ENCODE assay signal across 8 cellular contexts in genomic region chr13:40770934-40771618, GRCh38. TPM values are rescaled to one million over a fixed set of nuclear protein-coding genes. Genes with fewer than 3 reads are reported as not detected.
A peak's percentile ranks its signal among the peaks of the same experiment; 100 is the strongest.
DNase-seq lines count a peak whose midpoint lies in the region; ATAC-seq and TF ChIP-seq lines count a peak whose summit lies in the region.

TSS of gene MRPS31 (minus strand) at chr13:40771190. CDS start at chr13:40771136, 54 bp downstream.

- TF ChIP-seq CTCF in GM12864 (IDR thresholded peaks at IDR 0.05; ENCODE audit: low read depth, low read length, missing control alignments) = peak; percentile 11
- TF ChIP-seq CTCF in parathyroid adenoma (IDR thresholded peaks at IDR 0.05) = no peak
- peak in 1 of 5 experiments; percentile 19 for TF ChIP-seq CTCF in tibial nerve (IDR thresholded peaks at IDR 0.05)

- peak in 1 of 2 donors; percentile 95 for TF ChIP-seq EP300 in tibial nerve (IDR thresholded peaks at IDR 0.05)

- peak; percentile 37 to 57 for TF ChIP-seq POLR2A in tibial nerve (IDR thresholded peaks at IDR 0.05)

- peak within 1 kb of the TSS; percentile 87 for H2AFZ ChIP-seq in parathyroid adenoma

- H3K36me3 ChIP-seq in parathyroid adenoma (ENCODE audit: control insufficient read depth, insufficient read depth, low read length) (no peaks in the 10 kb centered on the region), tibial nerve (peaks cover 0 to 8% (median 0%) of the 10 kb centered on the region in 3 donors)

- H3K27ac ChIP-seq in parathyroid adenoma (peak within 1 kb of the TSS; percentile 81), tibial nerve (peak within 1 kb of the TSS; percentile 64 to 91 (median 88))

- DNase-seq in GM12864 (ENCODE audit: low read depth) = peak; percentile 91
- DNase-seq in NCI-H1417 (lab: John Stamatoyannopoulos, UW) = peak; percentile 88 to 93 (median 91)
- DNase-seq in SW 1271 (lab: John Stamatoyannopoulos, UW) = peak; percentile 92 to 95
- peak; percentile 90 for DNase-seq in activated naive CD8-positive, alpha-beta T cell treated with anti-CD3 and anti-CD28 coated beads, Interleukin-2, amount 50 U/mL, for 16 hours (ENCODE audit: low read depth, low spot score)
- peak; percentile 97 for DNase-seq in Right ventricle myocardium superior
- peak; percentile 86 to 87 for DNase-seq in tibial nerve (ENCODE audit: low spot score in 2 of 2)

- H3K27me3 ChIP-seq in parathyroid adenoma (ENCODE audit: control insufficient read depth, insufficient read depth, low read length) = no peaks in the 10 kb centered on the region
- no peaks in the 10 kb centered on the region for H3K27me3 ChIP-seq in tibial nerve

- H3K4me1 ChIP-seq in parathyroid adenoma (no peaks in the 10 kb centered on the region), tibial nerve (peaks cover 0 to 17% (median 6%) of the 10 kb centered on the region in 4 donors)

- WGBS in tibial nerve, 2 donors = 0 to 1% methylated on average over 46 to 49 of the region's 52 CpGs

- peaks cover 4% of the 10 kb centered on the region for H3K79me2 ChIP-seq in parathyroid adenoma

- intact Hi-C loops in Right ventricle myocardium superior (cut with DNase I) = no loop called here

- H3K9me3 ChIP-seq in parathyroid adenoma (ENCODE audit: control insufficient read depth, low read length) (no peaks in the 10 kb centered on the region), tibial nerve (no peaks in the 10 kb centered on the region)

- H3K4me2 ChIP-seq in parathyroid adenoma (ENCODE audit: low read length) = peak within 1 kb of the TSS; percentile 73

- peak within 1 kb of the TSS; percentile 79 for H3K4me3 ChIP-seq in GM12864 (ENCODE audit: low read depth, low read length)
- peak within 1 kb of the TSS; percentile 79 for H3K4me3 ChIP-seq in parathyroid adenoma (ENCODE audit: low read depth, low read length)
- H3K4me3 ChIP-seq in tibial nerve = peak within 1 kb of the TSS; percentile 61 to 85 (median 70)

- ATAC-seq in HG02759 (IDR thresholded peaks at IDR 0.05; ENCODE audit: unreplicated experiment) (peak; percentile 98), Right ventricle myocardium superior (ENCODE audit: poor library complexity) (peak; percentile 100)

- H3K9ac ChIP-seq in parathyroid adenoma = peak within 1 kb of the TSS; percentile 28

RNA-seq across cellular contexts. Expression of gene MRPS31, which starts in this region (rescaled TPM):
- total RNA-seq in Right ventricle myocardium superior (30.4 TPM), tibial nerve (10 to 100 TPM; 12.2 to 24.3 (median 22.1) TPM)

Comparison
In these comparisons a context has a peak if more than half of its experiments do, and no peak if none do; other contexts are left out.
1. Peak in every context shown above with its lines: DNase-seq, ATAC-seq, H3K4me3 ChIP-seq and H3K27ac ChIP-seq.